1 cellular context compared by ENCODE assay signal in the genomic region with DNA sequence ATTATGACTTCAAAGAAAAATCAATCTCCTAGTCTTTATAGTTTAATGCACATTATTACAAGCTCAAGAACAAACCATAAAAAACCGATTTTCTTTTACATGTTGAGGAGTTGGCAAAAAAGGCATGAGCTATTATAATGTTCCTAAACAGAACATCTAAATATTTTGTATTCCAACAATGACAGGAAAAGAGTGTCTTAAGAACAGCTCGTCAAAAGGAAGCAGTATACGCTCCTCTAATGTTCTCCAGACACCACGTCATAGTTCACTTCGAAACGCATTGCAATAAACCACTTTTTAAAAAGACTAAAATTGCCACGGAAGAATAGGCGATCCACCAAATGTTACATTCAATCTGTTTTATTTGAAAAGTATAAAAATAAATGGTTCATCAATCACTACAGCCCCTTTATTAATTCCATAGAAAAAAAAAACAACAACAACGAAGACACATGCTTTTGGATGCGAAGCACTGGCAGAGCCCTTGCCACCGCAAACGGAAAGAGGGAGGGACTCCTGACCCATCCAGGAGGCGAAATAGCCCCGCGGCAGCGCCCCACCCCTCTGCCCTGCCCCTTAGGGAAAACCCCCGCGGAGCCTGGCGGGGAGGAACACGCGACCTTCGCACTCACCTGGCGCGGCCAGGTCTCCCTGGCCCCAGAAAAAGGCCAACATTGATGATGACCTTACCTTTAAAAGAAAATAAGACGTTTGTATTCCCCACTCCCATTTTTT.
TF ChIP-seq lines count a peak whose summit lies in the region.

No MANE protein-coding gene starts in this region.

TF ChIP-seq in H1, 55 proteins besides CTCF, POLR2A, EP300 and RAD21:
- TF ChIP-seq KDM5A (IDR thresholded peaks at IDR 0.05; ENCODE audit: low read length) (no peak), KDM4A (IDR thresholded peaks at IDR 0.05; ENCODE audit: low read depth, low read length, severe bottlenecking) (peak; percentile 29), SIN3A (conservative IDR thresholded peaks at IDR 0.05 in 1 of 2, IDR thresholded peaks at IDR 0.05 in 1 of 2; ENCODE audit: low read depth in 1 of 2, low read length in 2 of 2) (0 out of 4 replicates have a peak, but pooled peaks of 1 of the 2 experiments have one; percentile 23), HDAC2 (IDR thresholded peaks at IDR 0.05; ENCODE audit: borderline replicate concordance in 1 of 2, low read depth in 2 of 2, low read length in 2 of 2) (no peak), EZH2 (IDR thresholded peaks at IDR 0.05; ENCODE audit: low read depth, low read length, severe bottlenecking) (no peak)
- TF ChIP-seq, protein P1, sequence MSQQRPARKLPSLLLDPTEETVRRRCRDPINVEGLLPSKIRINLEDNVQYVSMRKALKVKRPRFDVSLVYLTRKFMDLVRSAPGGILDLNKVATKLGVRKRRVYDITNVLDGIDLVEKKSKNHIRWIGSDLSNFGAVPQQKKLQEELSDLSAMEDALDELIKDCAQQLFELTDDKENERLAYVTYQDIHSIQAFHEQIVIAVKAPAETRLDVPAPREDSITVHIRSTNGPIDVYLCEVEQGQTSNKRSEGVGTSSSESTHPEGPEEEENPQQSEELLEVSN (IDR thresholded peaks at IDR 0.05) = 0 out of 2 replicates have a peak, but pooled peaks have one; percentile 11
